In the genomic region with DNA sequence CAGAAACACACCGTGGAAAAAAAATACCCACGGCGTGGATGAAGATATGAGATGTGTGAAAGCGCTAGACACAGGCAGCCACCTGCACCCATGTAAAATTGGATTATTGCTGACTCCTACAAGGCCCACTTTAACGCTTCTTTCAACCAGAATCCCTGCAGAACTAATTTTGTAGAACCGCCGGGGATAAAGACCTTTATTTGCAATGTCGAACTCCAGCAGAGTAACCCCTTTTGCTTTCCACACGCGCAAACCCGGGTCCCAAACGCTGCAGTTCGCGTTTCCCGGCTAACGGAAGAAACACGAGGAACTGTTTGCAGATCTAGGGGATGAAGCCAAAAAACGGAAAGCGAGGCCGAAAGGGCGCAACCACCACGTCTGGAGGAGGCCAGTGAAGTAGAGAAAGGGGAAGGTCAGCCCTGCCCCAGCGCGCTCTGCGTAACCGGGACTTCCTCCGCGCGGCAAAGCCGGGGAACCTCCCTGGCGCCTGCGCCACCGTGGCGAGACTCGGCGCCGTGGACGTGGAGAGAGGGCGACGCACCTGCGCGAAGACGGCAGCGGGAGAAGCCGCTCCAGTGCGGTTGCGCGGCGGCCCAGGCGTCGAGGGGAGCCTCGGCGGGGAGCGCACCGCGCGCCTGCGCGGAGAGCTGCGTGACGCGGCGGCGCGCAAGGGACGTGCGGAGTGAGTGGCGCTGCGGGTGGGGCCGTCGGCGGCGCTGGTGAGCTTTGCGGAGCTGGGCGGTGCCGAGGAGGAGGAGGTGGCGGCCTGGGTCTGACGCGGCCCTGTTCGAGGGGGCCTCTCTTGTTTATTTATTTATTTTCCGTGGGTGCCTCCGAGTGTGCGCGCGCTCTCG, we compare ENCODE assay signal across 1 cellular context.
TF ChIP-seq lines count a peak whose summit lies in the region.

A gene (plus strand): TSS at position 729 of the 854 bp plus-strand sequence. CDS start 295 bp downstream, outside the sequence.

TF ChIP-seq in HepG2, 621 proteins besides CTCF, POLR2A, EP300 and RAD21 (continued from another document and continues in another):
- TF ChIP-seq, protein P1, sequence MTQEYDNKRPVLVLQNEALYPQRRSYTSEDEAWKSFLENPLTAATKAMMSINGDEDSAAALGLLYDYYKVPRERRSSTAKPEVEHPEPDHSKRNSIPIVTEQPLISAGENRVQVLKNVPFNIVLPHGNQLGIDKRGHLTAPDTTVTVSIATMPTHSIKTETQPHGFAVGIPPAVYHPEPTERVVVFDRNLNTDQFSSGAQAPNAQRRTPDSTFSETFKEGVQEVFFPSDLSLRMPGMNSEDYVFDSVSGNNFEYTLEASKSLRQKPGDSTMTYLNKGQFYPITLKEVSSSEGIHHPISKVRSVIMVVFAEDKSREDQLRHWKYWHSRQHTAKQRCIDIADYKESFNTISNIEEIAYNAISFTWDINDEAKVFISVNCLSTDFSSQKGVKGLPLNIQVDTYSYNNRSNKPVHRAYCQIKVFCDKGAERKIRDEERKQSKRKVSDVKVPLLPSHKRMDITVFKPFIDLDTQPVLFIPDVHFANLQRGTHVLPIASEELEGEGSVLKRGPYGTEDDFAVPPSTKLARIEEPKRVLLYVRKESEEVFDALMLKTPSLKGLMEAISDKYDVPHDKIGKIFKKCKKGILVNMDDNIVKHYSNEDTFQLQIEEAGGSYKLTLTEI (CRISPR knock-in tag; conservative IDR thresholded peaks at IDR 0.05), result no peak
- TF ChIP-seq ZMYM4 (CRISPR knock-in tag; IDR thresholded peaks at IDR 0.05) (peak; percentile 83), ZIK1 (CRISPR knock-in tag; IDR thresholded peaks at IDR 0.05; ENCODE audit: borderline replicate concordance, low read depth) (peak; percentile 81; the same call in 1 of the 2 replicates), KDM5A (IDR thresholded peaks at IDR 0.05; ENCODE audit: borderline replicate concordance, low read length) (0 out of 2 replicates have a peak, but pooled peaks have one; percentile 48), ZNF615 (CRISPR knock-in tag; IDR thresholded peaks at IDR 0.05; ENCODE audit: borderline replicate concordance) (peak; percentile 59; the same call in 1 of the 2 replicates), ARID2 (CRISPR knock-in tag; IDR thresholded peaks at IDR 0.05; ENCODE audit: borderline replicate concordance) (no peak), SKI (IDR thresholded peaks at IDR 0.05; ENCODE audit: partially characterized antibody) (peak; percentile 83), TCF7 (IDR thresholded peaks at IDR 0.05; ENCODE audit: low read depth) (no peak), NCOA1 (CRISPR knock-in tag; IDR thresholded peaks at IDR 0.05) (no peak), KDM5B (CRISPR knock-in tag; IDR thresholded peaks at IDR 0.05; ENCODE audit: borderline replicate concordance) (peak; percentile 94), PAF1 (CRISPR knock-in tag; IDR thresholded peaks at IDR 0.05) (no peak), RARG (CRISPR knock-in tag; IDR thresholded peaks at IDR 0.05; ENCODE audit: low read depth) (0 out of 2 replicates have a peak, but pooled peaks have one; percentile 4), ZNF224 (CRISPR knock-in tag; IDR thresholded peaks at IDR 0.05) (peak; percentile 97; the same call in 1 of the 2 replicates), ZNF788 (CRISPR knock-in tag; IDR thresholded peaks at IDR 0.05; ENCODE audit: borderline replicate concordance) (peak; percentile 73), ATM (IDR thresholded peaks at IDR 0.05; ENCODE audit: borderline replicate concordance) (no peak), SYNCRIP (IDR thresholded peaks at IDR 0.05; ENCODE audit: insufficient read depth, low read depth, low read length) (no peak), SP1 (IDR thresholded peaks at IDR 0.05) (no peak), SP1 (CRISPR knock-in tag; IDR thresholded peaks at IDR 0.05) (peak; percentile 59), KMT2B (CRISPR knock-in tag; IDR thresholded peaks at IDR 0.05) (peak; percentile 79), NFATC3 (CRISPR knock-in tag; IDR thresholded peaks at IDR 0.05) (peak; percentile 51; the same call in 1 of the 2 replicates), ZNF451 (CRISPR knock-in tag; IDR thresholded peaks at IDR 0.05) (peak; percentile 93), POLR2AphosphoS2 (IDR thresholded peaks at IDR 0.05; ENCODE audit: low read depth, low read length) (no peak), JARID2 (CRISPR knock-in tag; IDR thresholded peaks at IDR 0.05; ENCODE audit: insufficient replicate concordance) (peak; percentile 53), TBX3 (IDR thresholded peaks at IDR 0.05; ENCODE audit: borderline replicate concordance) (no peak), DNMT1 (CRISPR knock-in tag; IDR thresholded peaks at IDR 0.05) (peak; percentile 83), HIVEP1 (CRISPR knock-in tag; IDR thresholded peaks at IDR 0.05) (peak; percentile 92), ZNF644 (CRISPR knock-in tag; IDR thresholded peaks at IDR 0.05; ENCODE audit: low read depth) (no peak), ZNF274 (CRISPR knock-in tag; IDR thresholded peaks at IDR 0.05) (peak; percentile 90), ZSCAN21 (CRISPR knock-in tag; IDR thresholded peaks at IDR 0.05; ENCODE audit: borderline replicate concordance) (peak; percentile 96), ARNT (IDR thresholded peaks at IDR 0.05) (no peak), RCOR2 (CRISPR knock-in tag; IDR thresholded peaks at IDR 0.05) (peak; percentile 61; the same call in 1 of the 2 replicates), BRD4 (CRISPR knock-in tag; IDR thresholded peaks at IDR 0.05) (peak; percentile 96)
- TF ChIP-seq, protein P2, sequence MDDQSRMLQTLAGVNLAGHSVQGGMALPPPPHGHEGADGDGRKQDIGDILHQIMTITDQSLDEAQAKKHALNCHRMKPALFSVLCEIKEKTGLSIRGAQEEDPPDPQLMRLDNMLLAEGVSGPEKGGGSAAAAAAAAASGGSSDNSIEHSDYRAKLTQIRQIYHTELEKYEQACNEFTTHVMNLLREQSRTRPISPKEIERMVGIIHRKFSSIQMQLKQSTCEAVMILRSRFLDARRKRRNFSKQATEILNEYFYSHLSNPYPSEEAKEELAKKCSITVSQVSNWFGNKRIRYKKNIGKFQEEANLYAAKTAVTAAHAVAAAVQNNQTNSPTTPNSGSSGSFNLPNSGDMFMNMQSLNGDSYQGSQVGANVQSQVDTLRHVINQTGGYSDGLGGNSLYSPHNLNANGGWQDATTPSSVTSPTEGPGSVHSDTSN (CRISPR knock-in tag; IDR thresholded peaks at IDR 0.05; ENCODE audit: borderline replicate concordance), result peak; percentile 24; the same call in 1 of the 2 replicates
- TF ChIP-seq, protein P3, sequence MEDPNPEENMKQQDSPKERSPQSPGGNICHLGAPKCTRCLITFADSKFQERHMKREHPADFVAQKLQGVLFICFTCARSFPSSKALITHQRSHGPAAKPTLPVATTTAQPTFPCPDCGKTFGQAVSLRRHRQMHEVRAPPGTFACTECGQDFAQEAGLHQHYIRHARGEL (CRISPR knock-in tag; IDR thresholded peaks at IDR 0.05), result peak; percentile 54; the same call in 1 of the 2 replicates
- TF ChIP-seq, protein P4, sequence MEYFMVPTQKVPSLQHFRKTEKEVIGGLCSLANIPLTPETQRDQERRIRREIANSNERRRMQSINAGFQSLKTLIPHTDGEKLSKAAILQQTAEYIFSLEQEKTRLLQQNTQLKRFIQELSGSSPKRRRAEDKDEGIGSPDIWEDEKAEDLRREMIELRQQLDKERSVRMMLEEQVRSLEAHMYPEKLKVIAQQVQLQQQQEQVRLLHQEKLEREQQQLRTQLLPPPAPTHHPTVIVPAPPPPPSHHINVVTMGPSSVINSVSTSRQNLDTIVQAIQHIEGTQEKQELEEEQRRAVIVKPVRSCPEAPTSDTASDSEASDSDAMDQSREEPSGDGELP (IDR thresholded peaks at IDR 0.05; ENCODE audit: borderline replicate concordance, low read depth), result peak; percentile 29; the same call in 1 of the 2 replicates
- TF ChIP-seq, protein P5, sequence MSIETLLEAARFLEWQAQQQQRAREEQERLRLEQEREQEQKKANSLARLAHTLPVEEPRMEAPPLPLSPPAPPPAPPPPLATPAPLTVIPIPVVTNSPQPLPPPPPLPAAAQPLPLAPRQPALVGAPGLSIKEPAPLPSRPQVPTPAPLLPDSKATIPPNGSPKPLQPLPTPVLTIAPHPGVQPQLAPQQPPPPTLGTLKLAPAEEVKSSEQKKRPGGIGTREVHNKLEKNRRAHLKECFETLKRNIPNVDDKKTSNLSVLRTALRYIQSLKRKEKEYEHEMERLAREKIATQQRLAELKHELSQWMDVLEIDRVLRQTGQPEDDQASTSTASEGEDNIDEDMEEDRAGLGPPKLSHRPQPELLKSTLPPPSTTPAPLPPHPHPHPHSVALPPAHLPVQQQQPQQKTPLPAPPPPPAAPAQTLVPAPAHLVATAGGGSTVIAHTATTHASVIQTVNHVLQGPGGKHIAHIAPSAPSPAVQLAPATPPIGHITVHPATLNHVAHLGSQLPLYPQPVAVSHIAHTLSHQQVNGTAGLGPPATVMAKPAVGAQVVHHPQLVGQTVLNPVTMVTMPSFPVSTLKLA (IDR thresholded peaks at IDR 0.05), result no peak
- TF ChIP-seq, protein P6, sequence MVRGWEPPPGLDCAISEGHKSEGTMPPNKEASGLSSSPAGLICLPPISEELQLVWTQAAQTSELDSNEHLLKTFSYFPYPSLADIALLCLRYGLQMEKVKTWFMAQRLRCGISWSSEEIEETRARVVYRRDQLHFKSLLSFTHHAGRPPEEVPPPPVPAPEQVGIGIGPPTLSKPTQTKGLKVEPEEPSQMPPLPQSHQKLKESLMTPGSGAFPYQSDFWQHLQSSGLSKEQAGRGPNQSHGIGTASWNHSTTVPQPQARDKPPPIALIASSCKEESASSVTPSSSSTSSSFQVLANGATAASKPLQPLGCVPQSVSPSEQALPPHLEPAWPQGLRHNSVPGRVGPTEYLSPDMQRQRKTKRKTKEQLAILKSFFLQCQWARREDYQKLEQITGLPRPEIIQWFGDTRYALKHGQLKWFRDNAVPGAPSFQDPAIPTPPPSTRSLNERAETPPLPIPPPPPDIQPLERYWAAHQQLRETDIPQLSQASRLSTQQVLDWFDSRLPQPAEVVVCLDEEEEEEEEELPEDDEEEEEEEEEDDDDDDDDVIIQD (CRISPR knock-in tag; IDR thresholded peaks at IDR 0.05; ENCODE audit: low read depth), result peak; percentile 58
- TF ChIP-seq, protein P7, sequence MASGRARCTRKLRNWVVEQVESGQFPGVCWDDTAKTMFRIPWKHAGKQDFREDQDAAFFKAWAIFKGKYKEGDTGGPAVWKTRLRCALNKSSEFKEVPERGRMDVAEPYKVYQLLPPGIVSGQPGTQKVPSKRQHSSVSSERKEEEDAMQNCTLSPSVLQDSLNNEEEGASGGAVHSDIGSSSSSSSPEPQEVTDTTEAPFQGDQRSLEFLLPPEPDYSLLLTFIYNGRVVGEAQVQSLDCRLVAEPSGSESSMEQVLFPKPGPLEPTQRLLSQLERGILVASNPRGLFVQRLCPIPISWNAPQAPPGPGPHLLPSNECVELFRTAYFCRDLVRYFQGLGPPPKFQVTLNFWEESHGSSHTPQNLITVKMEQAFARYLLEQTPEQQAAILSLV (CRISPR knock-in tag; IDR thresholded peaks at IDR 0.05; ENCODE audit: borderline replicate concordance), result peak; percentile 96
- TF ChIP-seq, protein P8, sequence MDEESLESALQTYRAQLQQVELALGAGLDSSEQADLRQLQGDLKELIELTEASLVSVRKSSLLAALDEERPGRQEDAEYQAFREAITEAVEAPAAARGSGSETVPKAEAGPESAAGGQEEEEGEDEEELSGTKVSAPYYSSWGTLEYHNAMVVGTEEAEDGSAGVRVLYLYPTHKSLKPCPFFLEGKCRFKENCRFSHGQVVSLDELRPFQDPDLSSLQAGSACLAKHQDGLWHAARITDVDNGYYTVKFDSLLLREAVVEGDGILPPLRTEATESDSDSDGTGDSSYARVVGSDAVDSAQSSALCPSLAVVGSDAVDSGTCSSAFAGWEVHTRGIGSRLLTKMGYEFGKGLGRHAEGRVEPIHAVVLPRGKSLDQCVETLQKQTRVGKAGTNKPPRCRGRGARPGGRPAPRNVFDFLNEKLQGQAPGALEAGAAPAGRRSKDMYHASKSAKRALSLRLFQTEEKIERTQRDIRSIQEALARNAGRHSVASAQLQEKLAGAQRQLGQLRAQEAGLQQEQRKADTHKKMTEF (CRISPR knock-in tag; IDR thresholded peaks at IDR 0.05), result peak; percentile 81
- TF ChIP-seq, protein P9, sequence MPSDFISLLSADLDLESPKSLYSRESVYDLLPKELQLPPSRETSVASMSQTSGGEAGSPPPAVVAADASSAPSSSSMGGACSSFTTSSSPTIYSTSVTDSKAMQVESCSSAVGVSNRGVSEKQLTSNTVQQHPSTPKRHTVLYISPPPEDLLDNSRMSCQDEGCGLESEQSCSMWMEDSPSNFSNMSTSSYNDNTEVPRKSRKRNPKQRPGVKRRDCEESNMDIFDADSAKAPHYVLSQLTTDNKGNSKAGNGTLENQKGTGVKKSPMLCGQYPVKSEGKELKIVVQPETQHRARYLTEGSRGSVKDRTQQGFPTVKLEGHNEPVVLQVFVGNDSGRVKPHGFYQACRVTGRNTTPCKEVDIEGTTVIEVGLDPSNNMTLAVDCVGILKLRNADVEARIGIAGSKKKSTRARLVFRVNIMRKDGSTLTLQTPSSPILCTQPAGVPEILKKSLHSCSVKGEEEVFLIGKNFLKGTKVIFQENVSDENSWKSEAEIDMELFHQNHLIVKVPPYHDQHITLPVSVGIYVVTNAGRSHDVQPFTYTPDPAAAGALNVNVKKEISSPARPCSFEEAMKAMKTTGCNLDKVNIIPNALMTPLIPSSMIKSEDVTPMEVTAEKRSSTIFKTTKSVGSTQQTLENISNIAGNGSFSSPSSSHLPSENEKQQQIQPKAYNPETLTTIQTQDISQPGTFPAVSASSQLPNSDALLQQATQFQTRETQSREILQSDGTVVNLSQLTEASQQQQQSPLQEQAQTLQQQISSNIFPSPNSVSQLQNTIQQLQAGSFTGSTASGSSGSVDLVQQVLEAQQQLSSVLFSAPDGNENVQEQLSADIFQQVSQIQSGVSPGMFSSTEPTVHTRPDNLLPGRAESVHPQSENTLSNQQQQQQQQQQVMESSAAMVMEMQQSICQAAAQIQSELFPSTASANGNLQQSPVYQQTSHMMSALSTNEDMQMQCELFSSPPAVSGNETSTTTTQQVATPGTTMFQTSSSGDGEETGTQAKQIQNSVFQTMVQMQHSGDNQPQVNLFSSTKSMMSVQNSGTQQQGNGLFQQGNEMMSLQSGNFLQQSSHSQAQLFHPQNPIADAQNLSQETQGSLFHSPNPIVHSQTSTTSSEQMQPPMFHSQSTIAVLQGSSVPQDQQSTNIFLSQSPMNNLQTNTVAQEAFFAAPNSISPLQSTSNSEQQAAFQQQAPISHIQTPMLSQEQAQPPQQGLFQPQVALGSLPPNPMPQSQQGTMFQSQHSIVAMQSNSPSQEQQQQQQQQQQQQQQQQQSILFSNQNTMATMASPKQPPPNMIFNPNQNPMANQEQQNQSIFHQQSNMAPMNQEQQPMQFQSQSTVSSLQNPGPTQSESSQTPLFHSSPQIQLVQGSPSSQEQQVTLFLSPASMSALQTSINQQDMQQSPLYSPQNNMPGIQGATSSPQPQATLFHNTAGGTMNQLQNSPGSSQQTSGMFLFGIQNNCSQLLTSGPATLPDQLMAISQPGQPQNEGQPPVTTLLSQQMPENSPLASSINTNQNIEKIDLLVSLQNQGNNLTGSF (CRISPR knock-in tag; IDR thresholded peaks at IDR 0.05), result peak; percentile 95
- TF ChIP-seq, protein P10, sequence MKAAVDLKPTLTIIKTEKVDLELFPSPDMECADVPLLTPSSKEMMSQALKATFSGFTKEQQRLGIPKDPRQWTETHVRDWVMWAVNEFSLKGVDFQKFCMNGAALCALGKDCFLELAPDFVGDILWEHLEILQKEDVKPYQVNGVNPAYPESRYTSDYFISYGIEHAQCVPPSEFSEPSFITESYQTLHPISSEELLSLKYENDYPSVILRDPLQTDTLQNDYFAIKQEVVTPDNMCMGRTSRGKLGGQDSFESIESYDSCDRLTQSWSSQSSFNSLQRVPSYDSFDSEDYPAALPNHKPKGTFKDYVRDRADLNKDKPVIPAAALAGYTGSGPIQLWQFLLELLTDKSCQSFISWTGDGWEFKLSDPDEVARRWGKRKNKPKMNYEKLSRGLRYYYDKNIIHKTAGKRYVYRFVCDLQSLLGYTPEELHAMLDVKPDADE (CRISPR knock-in tag; IDR thresholded peaks at IDR 0.05), result peak; percentile 78; the same call in 1 of the 2 replicates
